ENCODE assay signal across 1 cellular context in genomic region chr1:63593303-63593886, GRCh38.
TF ChIP-seq lines count a peak whose summit lies in the region.

TSS of gene PGM1 (plus strand) at chr1:63593411. CDS start at chr1:63593489, 78 bp downstream.

TF ChIP-seq in GM12878, 131 proteins besides CTCF, POLR2A, EP300 and RAD21 (continued from another document and continues in another):
- TF ChIP-seq TCF12 (IDR thresholded peaks at IDR 0.05; ENCODE audit: low read depth, low read length) (no peak), ZNF687 (IDR thresholded peaks at IDR 0.05) (peak; percentile 61), NBN (IDR thresholded peaks at IDR 0.05) (peak; percentile 43), SRF (IDR thresholded peaks at IDR 0.05; ENCODE audit: low read depth in 2 of 2, low read length in 2 of 2) (no peak), RELA (IDR thresholded peaks at IDR 0.05; ENCODE audit: borderline replicate concordance, partially characterized antibody) (no peak), RCOR1 (conservative IDR thresholded peaks at IDR 0.05; ENCODE audit: low read depth, low read length) (no peak), TCF7 (IDR thresholded peaks at IDR 0.05; ENCODE audit: borderline replicate concordance) (no peak), RAD51 (IDR thresholded peaks at IDR 0.05) (no peak), ZBTB33 (IDR thresholded peaks at IDR 0.05) (no peak), IRF3 (IDR thresholded peaks at IDR 0.05) (no peak), SMAD1 (IDR thresholded peaks at IDR 0.05; ENCODE audit: low read depth, partially characterized antibody) (no peak), CHD1 (IDR thresholded peaks at IDR 0.05; ENCODE audit: low read depth, low read length) (no peak), CUX1 (IDR thresholded peaks at IDR 0.05; ENCODE audit: insufficient replicate concordance, low read depth, low read length) (no peak), ZBTB4 (CRISPR knock-in tag; IDR thresholded peaks at IDR 0.05) (no peak), RUNX3 (IDR thresholded peaks at IDR 0.05; ENCODE audit: low read length) (peak; percentile 22; the same call in 1 of the 2 replicates), SMC3 (IDR thresholded peaks at IDR 0.05; ENCODE audit: borderline replicate concordance, low read length) (no peak), NR2C2 (IDR thresholded peaks at IDR 0.05; ENCODE audit: borderline replicate concordance, control insufficient read depth, insufficient read length, low read depth) (no peak), TARDBP (IDR thresholded peaks at IDR 0.05; ENCODE audit: borderline replicate concordance) (no peak), ZBTB40 (IDR thresholded peaks at IDR 0.05; ENCODE audit: borderline replicate concordance) (no peak), FOS (IDR thresholded peaks at IDR 0.05; ENCODE audit: borderline replicate concordance, extremely low read depth, insufficient read length) (no peak), CEBPZ (IDR thresholded peaks at IDR 0.05; ENCODE audit: low read depth, low read length) (no peak), E4F1 (IDR thresholded peaks at IDR 0.05; ENCODE audit: borderline replicate concordance, partially characterized antibody) (no peak), ETV6 (conservative IDR thresholded peaks at IDR 0.05 in 1 of 2, IDR thresholded peaks at IDR 0.05 in 1 of 2; ENCODE audit: borderline replicate concordance in 1 of 2, low read depth in 1 of 2) (no peak), ZNF622 (IDR thresholded peaks at IDR 0.05) (no peak), NR2F1 (conservative IDR thresholded peaks at IDR 0.05) (no peak), KAT2A (conservative IDR thresholded peaks at IDR 0.05; ENCODE audit: control insufficient read depth, low read depth, low read length) (no peak)
